ENCODE assay signal across 9 cellular contexts in the genomic region with DNA sequence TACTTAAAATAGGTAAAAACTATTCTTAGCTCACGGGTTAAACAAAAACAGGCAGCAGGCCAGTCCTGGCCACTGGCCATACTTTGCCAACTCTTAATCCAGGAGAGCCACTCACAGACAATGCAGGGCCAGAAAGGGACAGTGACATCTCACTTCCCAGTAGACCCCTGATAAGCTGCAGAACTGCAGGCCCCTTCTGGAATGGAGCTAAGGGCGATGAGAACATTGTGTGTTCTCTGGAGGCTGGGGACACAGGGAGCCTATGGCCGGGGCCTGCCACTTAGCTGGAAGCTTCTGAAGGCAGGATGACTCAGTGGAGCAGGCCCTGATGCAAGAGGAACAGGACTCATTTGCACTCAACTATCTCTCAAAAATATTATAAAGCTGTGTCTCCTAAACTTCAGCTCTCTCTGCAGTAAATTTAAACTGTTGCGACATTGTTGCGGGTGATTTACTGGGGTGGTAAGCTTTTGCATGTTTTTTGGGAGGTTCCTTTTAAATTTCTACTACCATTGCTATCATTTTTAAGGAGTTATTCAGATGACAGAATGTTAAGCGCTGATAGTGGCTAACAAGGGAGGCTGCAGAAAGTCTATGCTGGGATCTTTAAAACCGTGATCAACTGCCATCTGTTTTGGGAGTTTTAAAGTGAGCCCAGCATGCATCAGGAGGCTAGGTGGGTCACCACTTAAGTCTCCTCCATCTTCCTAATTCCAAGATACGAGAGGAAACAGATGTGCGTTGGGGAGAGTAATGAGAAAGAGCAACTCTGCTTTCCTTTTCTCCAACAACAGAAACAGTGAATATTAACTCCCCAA. TPM values are rescaled to one million over a fixed set of nuclear protein-coding genes. Genes with fewer than 3 reads are reported as not detected.
DNase-seq lines count a peak whose midpoint lies in the region; ATAC-seq and TF ChIP-seq lines count a peak whose summit lies in the region.
"Had no signal": no experiment of that assay in that cellular context is flagged by ENCODE, and none has a peak within 500 bp of the region (broad histone marks: within the 10 kb centered on the region; RNA-seq: fewer than 3 reads in every experiment).

No MANE protein-coding gene starts in this region.

- H3K27ac ChIP-seq in Panc1 (ENCODE audit: low read length): peak overlapping the region; percentile 65; the same call in 1 of the 2 replicates

- no peaks in the 10 kb centered on the region for H3K27me3 ChIP-seq in Panc1 (ENCODE audit: control insufficient read depth, insufficient read depth, low read length)

- TF ChIP-seq CTCF in AG09319 (IDR thresholded peaks at IDR 0.05; ENCODE audit: low read depth, low read length): no peak
- TF ChIP-seq CTCF in Panc1 (IDR thresholded peaks at IDR 0.05): no peak
- TF ChIP-seq CTCF in fibroblast of pulmonary artery (IDR thresholded peaks at IDR 0.05; ENCODE audit: low read length, missing control alignments): no peak
- TF ChIP-seq CTCF in omental fat pad (IDR thresholded peaks at IDR 0.05): no peak

- POLR2A ChIA-PET in Panc1 (lab: Charles Lee): no interaction called here

- peak; percentile 72 for DNase-seq in AG09319 (ENCODE audit: extremely low read depth, low read depth)
- no peak for DNase-seq in Panc1 (ENCODE audit: low read depth, low spot score)
- peak; percentile 80 for DNase-seq in fibroblast of pulmonary artery (ENCODE audit: low read depth)
- peak; percentile 43 for DNase-seq in omental fat pad (ENCODE audit: low spot score)
- DNase-seq in activated T-cell treated with anti-CD3 and anti-CD28 coated beads, Interleukin-2, amount 50 U/mL, for 1 hour: no peak
- DNase-seq: endodermal cell had no signal

- H3K4me3 ChIP-seq in Panc1 (ENCODE audit: low read depth in 2 of 2, low read length in 2 of 2): no peak overlapping the region
- H3K4me3 ChIP-seq in fibroblast of pulmonary artery (replicated peaks; ENCODE audit: low read depth, low read length): no peak overlapping the region

- in situ Hi-C loops in Panc1 (cut with HindIII; ENCODE audit: low pct_unique_long_range_greater_than_20kb, low sequenced_read_pairs): no loop called here

- no TSS peak for BruUV-seq in Panc1 (replicated peaks; lab: Mats Ljungman, UMichigan)

- CTCF ChIA-PET in Panc1 (lab: Charles Lee): interaction anchor here (0.7 kb wide), 1 partner anchor 859 kb away, joined by 3 read pairs; the partner anchor contains the start of gene B3GLCT

- intact Hi-C loops in Panc1 (cut with micrococcal nuclease; ENCODE audit: unreplicated experiment): no loop called here

- ATAC-seq in Panc1 (0 out of 2 replicates have a peak, but pooled peaks have one; percentile 36), omental fat pad (ENCODE audit: low FRiP score) (peak; percentile 83), GM21423 (IDR thresholded peaks at IDR 0.05; ENCODE audit: unreplicated experiment) (no peak), HG03196 (IDR thresholded peaks at IDR 0.05; ENCODE audit: unreplicated experiment) (no peak), HG02763 (IDR thresholded peaks at IDR 0.05; ENCODE audit: unreplicated experiment) (no peak)

- no peaks in the 10 kb centered on the region for H3K9me3 ChIP-seq in Panc1 (ENCODE audit: control insufficient read depth, insufficient read depth, low read depth, low read length)

- no peaks in the 10 kb centered on the region for H3K36me3 ChIP-seq in Panc1 (ENCODE audit: control insufficient read depth, insufficient read depth, low read length)

- H3K4me1 ChIP-seq in Panc1 (ENCODE audit: control insufficient read depth, insufficient read depth, low read length): peaks cover 23% of the 10 kb centered on the region

RNA-seq across cellular contexts. Expression of gene KATNAL1, which starts 33.2 kb away (rescaled TPM):
- total RNA-seq in Panc1 (2021; ENCODE audit: unreplicated experiment) (34.3 TPM), omental fat pad (10 to 100 TPM in 3 of 4 donors, 1 to 10 TPM in 1; 8.9 to 27.6 (median 21.4) TPM)
- 10.7 TPM for polyA plus RNA-seq in Panc1 (2012; ENCODE audit: insufficient read length)

Comparison
In these comparisons a context has a peak if more than half of its experiments do, and no peak if none do; other contexts are left out.
1. DNase-seq: peak in AG09319 (single experiment), fibroblast of pulmonary artery (single experiment) and omental fat pad (single experiment); none in Panc1 (single experiment) and activated T-cell treated with anti-CD3 and anti-CD28 coated beads, Interleukin-2, amount 50 U/mL, for 1 hour (single experiment).
2. ATAC-seq: peak in Panc1 (single experiment) and omental fat pad (single experiment); none in GM21423 (single experiment), HG03196 (single experiment) and HG02763 (single experiment).